In genomic region chr2:57614988-57615387, GRCh38 we compare ENCODE assay signal across 31 cellular contexts.
"Had no signal": no experiment of that assay in that cellular context is flagged by ENCODE, and none has a peak within 500 bp of the region (broad histone marks: within the 10 kb centered on the region; RNA-seq: fewer than 3 reads in every experiment).

No MANE protein-coding gene starts in this region.

- H3K27me3 Mint-ChIP-seq: activated B cell treated with CpG ODN at 0.5 μM for 24 hours; activated CD8-positive, alpha-beta T cell treated with anti-CD3 and anti-CD28 coated beads for 36 hours; activated naive CD8-positive, alpha-beta T cell; activated T-helper 17 cell treated with anti-CD3 and anti-CD28 coated beads, Interleukin-2, amount 50 U/mL, for 72 hours; central memory CD8-positive, alpha-beta T cell; dendritic cell treated with granulocyte-macrophage colony-stimulating factor and Interleukin-4, amounts not matched to agents 40 ng/mL and 50 ng/mL, for 4 days had no signal

- FAIRE-seq: astrocyte, bronchial epithelial cell, frontal cortex had no signal

- ATAC-seq: activated CD4-positive, CD25-positive, alpha-beta regulatory T cell treated with anti-CD3 and anti-CD28 coated beads, Interleukin-2, amount 50 U/mL, for 24 hours; activated CD8-positive, alpha-beta T cell treated with anti-CD3 and anti-CD28 coated beads for 36 hours; activated T-cell treated with anti-CD3 and anti-CD28 coated beads, Interleukin-2, amount 50 U/mL, for 4 hours; activated T-helper 17 cell treated with anti-CD3 and anti-CD28 coated beads, Interleukin-2, amount 50 U/mL, for 72 hours; esophagus mucosa had no signal

- H3K36me3 ChIP-seq: brain microvascular endothelial cell, WERI-Rb-1 had no signal

- H3K4me3 Mint-ChIP-seq: activated B cell treated with CpG ODN at 0.5 μM for 24 hours; activated CD8-positive, alpha-beta T cell treated with anti-CD3 and anti-CD28 coated beads for 36 hours; activated naive CD8-positive, alpha-beta T cell; activated T-cell treated with anti-CD3 and anti-CD28 coated beads, Interleukin-2, amount 50 U/mL, for 4 hours; activated T-helper 17 cell treated with anti-CD3 and anti-CD28 coated beads, Interleukin-2, amount 50 U/mL, for 72 hours; central memory CD8-positive, alpha-beta T cell; dendritic cell treated with granulocyte-macrophage colony-stimulating factor and Interleukin-4, amounts not matched to agents 40 ng/mL and 50 ng/mL, for 4 days; endodermal cell had no signal

- H3K27ac Mint-ChIP-seq: activated B cell treated with CpG ODN at 0.5 μM for 24 hours; activated CD8-positive, alpha-beta T cell treated with anti-CD3 and anti-CD28 coated beads for 36 hours; activated naive CD8-positive, alpha-beta T cell; activated T-helper 17 cell treated with anti-CD3 and anti-CD28 coated beads, Interleukin-2, amount 50 U/mL, for 72 hours; dendritic cell treated with granulocyte-macrophage colony-stimulating factor and Interleukin-4, amounts not matched to agents 40 ng/mL and 50 ng/mL, for 4 days; endodermal cell had no signal

- H3K9me3 Mint-ChIP-seq: activated T-helper 17 cell treated with anti-CD3 and anti-CD28 coated beads, Interleukin-2, amount 50 U/mL, for 72 hours had no signal

- H3K36me3 Mint-ChIP-seq: activated naive CD8-positive, alpha-beta T cell had no signal

- H3K4me3 ChIP-seq: coronary artery, dorsolateral prefrontal cortex had no signal

- DNase-seq: activated B cell treated with CpG ODN at 0.5 μM for 24 hours; activated CD4-positive, alpha-beta T cell treated with anti-CD3 and anti-CD28 coated beads for 48 hours; activated CD4-positive, alpha-beta T cell treated with anti-CD3 and anti-CD28 coated beads, Interleukin-2, amount 50 U/mL, for 1 hour; activated CD4-positive, alpha-beta T cell treated with anti-CD3 and anti-CD28 coated beads, Interleukin-2, amount 50 U/mL, for 48 hours; activated CD8-positive, alpha-beta memory T cell treated with anti-CD3 and anti-CD28 coated beads for 24 hours; activated CD8-positive, alpha-beta T cell treated with anti-CD3 and anti-CD28 coated beads for 36 hours; activated effector memory CD4-positive, alpha-beta T cell treated with Interleukin-2 at 50 U/mL for 16 hours; activated gamma-delta T cell treated with Interleukin-2 at 50 U/mL for 16 hours; activated naive CD4-positive, alpha-beta T cell treated with anti-CD3 and anti-CD28 coated beads, Interleukin-2, amount 50 U/mL, for 16 hours; activated naive CD4-positive, alpha-beta T cell treated with Interleukin-2 at 50 U/mL for 16 hours; activated T-cell treated with anti-CD3 and anti-CD28 coated beads, Interleukin-2, amount 50 U/mL, for 4 hours; amniotic stem cell; anterior cingulate cortex; brain microvascular endothelial cell; dorsolateral prefrontal cortex; effector memory CD4-positive, alpha-beta T cell; endodermal cell; foreskin fibroblast; head of caudate nucleus; hippocampal formation; WERI-Rb-1 had no signal

- H3K27me3 ChIP-seq: brain microvascular endothelial cell, dorsolateral prefrontal cortex had no signal

- H3K4me1 Mint-ChIP-seq: activated T-helper 17 cell treated with anti-CD3 and anti-CD28 coated beads, Interleukin-2, amount 50 U/mL, for 72 hours; central memory CD8-positive, alpha-beta T cell; endodermal cell had no signal

- H3K27ac ChIP-seq: brain microvascular endothelial cell, coronary artery, dorsolateral prefrontal cortex, WERI-Rb-1 had no signal
